In genomic region chr4:109728385-109728784, GRCh38 we compare ENCODE assay signal across 8 cellular contexts. TPM values are rescaled to one million over a fixed set of nuclear protein-coding genes. Genes with fewer than 3 reads are reported as not detected.
DNase-seq lines count a peak whose midpoint lies in the region; ATAC-seq and TF ChIP-seq lines count a peak whose summit lies in the region.
"Had no signal": no experiment of that assay in that cellular context is flagged by ENCODE, and none has a peak within 500 bp of the region (broad histone marks: within the 10 kb centered on the region; RNA-seq: fewer than 3 reads in every experiment).

No MANE protein-coding gene starts in this region.

- DNase-seq in GM23248: no peak
- DNase-seq in NCI-H526 treated with DMSO at 0.1 percent for 48 hours (lab: John Stamatoyannopoulos, UW): peak; percentile 25
- DNase-seq in endothelial cell (ENCODE audit: low spot score): no peak
- DNase-seq in osteocyte (ENCODE audit: extremely low spot score, unreplicated experiment): no peak
- no peak for DNase-seq in C1 segment of cervical spinal cord (lab: John Stamatoyannopoulos, UW)
- DNase-seq in posterior vena cava (ENCODE audit: low spot score): no peak
- DNase-seq: activated naive CD4-positive, alpha-beta T cell had no signal

- no peaks in the 10 kb centered on the region for H3K36me3 ChIP-seq in GM23248 (ENCODE audit: low read depth)

- WGBS in GM23248 (ENCODE audit: low coverage in 1 of 2, low lambda C conversion rate in 2 of 2, missing lambda C conversion rate in 2 of 2), 2 experiments: 90 to 91% methylated on average over 6 of the region's 6 CpGs

- no peak for ATAC-seq in GM21825 (IDR thresholded peaks at IDR 0.05; ENCODE audit: unreplicated experiment)

- H3K27me3 Mint-ChIP-seq in endothelial cell (ENCODE audit: unreplicated experiment) (peaks cover 3% of the 10 kb centered on the region), osteocyte (ENCODE audit: unreplicated experiment) (no peaks in the 10 kb centered on the region)

- H3K9ac ChIP-seq in GM23248: no peak overlapping the region

- intact Hi-C loops in posterior vena cava (cut with DNase I): no loop called here

- H3K4me3 ChIP-seq in GM23248: peak overlapping the region; percentile 95

- no peaks in the 10 kb centered on the region for H3K9me3 ChIP-seq in GM23248 (ENCODE audit: low read depth)

- peaks cover 15% of the 10 kb centered on the region for H3K4me1 Mint-ChIP-seq in endothelial cell (ENCODE audit: unreplicated experiment)
- H3K4me1 Mint-ChIP-seq in osteocyte (ENCODE audit: unreplicated experiment): peaks cover 21% of the 10 kb centered on the region

- H2AFZ ChIP-seq in GM23248: peak overlapping the region; percentile 91

- H3K4me2 ChIP-seq in GM23248 (ENCODE audit: unreplicated experiment): peak overlapping the region; percentile 89

- H3K27me3 ChIP-seq in GM23248 (replicated peaks; ENCODE audit: insufficient read depth): no peaks in the 10 kb centered on the region

- H3F3A ChIP-seq in GM23248 (ENCODE audit: insufficient read depth): 0 out of 2 replicates have a peak, but pooled peaks cover 6% of the 10 kb centered on the region

- peaks cover under 1% of the 10 kb centered on the region for H3K36me3 Mint-ChIP-seq in endothelial cell (ENCODE audit: low read depth, unreplicated experiment)
- peaks cover 2% of the 10 kb centered on the region for H3K36me3 Mint-ChIP-seq in osteocyte (ENCODE audit: unreplicated experiment)

- peaks cover 39% of the 10 kb centered on the region for H3K79me2 ChIP-seq in GM23248 (ENCODE audit: insufficient read depth)

- H3K9me3 Mint-ChIP-seq in endothelial cell (ENCODE audit: unreplicated experiment) (no peaks in the 10 kb centered on the region), osteocyte (ENCODE audit: unreplicated experiment) (no peaks in the 10 kb centered on the region)

- TF ChIP-seq CTCF in endothelial cell (IDR thresholded peaks at IDR 0.05; ENCODE audit: unreplicated experiment): no peak
- TF ChIP-seq CTCF in osteocyte (IDR thresholded peaks at IDR 0.05): no peak

- H3K4me3 Mint-ChIP-seq in endothelial cell (ENCODE audit: unreplicated experiment) (peak overlapping the region; percentile 92), osteocyte (ENCODE audit: unreplicated experiment) (peak overlapping the region; percentile 88)

- in situ Hi-C loops in GM23248 (cut with MboI): no loop called here

- no peak overlapping the region for H3K27ac ChIP-seq in GM23248

- peaks cover 17% of the 10 kb centered on the region; the same call in 1 of the 2 replicates for H3K4me1 ChIP-seq in GM23248 (ENCODE audit: insufficient read depth)

- no peaks in the 10 kb centered on the region for H4K20me1 ChIP-seq in GM23248 (ENCODE audit: insufficient read depth)

- H3K9me2 ChIP-seq in GM23248 (ENCODE audit: insufficient read depth): no peaks in the 10 kb centered on the region

- H3K27ac Mint-ChIP-seq in endothelial cell (ENCODE audit: unreplicated experiment) (no peak overlapping the region), osteocyte (ENCODE audit: unreplicated experiment) (peak overlapping the region; percentile 6)

RNA-seq across cellular contexts. Expression of gene PLA2G12A, which starts 1.5 kb away (rescaled TPM):
- total RNA-seq in GM23248 (2014; rRNA removed; shearing (Covaris generic)): 11.4 and 14.4 TPM in 2 replicates
- polyA plus RNA-seq in GM23248 (2016; fragmentation: Nextera tagmentation; extraction: Ambion mirVana): 41.5 and 44.8 TPM in 2 replicates
- total RNA-seq in endothelial cell (ENCODE audit: unreplicated experiment): 31.1 TPM
- total RNA-seq in osteocyte: 38.6 and 43.8 TPM in 2 replicates
- total RNA-seq in posterior vena cava: 10 to 100 TPM; 26.9 to 31.9 TPM

RNA-seq across cellular contexts. Expression of gene CASP6, which starts 25.1 kb away (rescaled TPM):
- total RNA-seq in GM23248 (2014; rRNA removed; shearing (Covaris generic)): 15.4 and 15.8 TPM in 2 replicates
- 18.5 and 27.3 TPM in 2 replicates for polyA plus RNA-seq in GM23248 (2016; fragmentation: Nextera tagmentation; extraction: Ambion mirVana)
- total RNA-seq in endothelial cell (ENCODE audit: unreplicated experiment) (76.4 TPM), osteocyte (19.8 and 23.3 TPM in 2 replicates), posterior vena cava (10 to 100 TPM; 10.5 to 11.6 TPM)
